8 cellular contexts compared by ENCODE assay signal in the genomic region with DNA sequence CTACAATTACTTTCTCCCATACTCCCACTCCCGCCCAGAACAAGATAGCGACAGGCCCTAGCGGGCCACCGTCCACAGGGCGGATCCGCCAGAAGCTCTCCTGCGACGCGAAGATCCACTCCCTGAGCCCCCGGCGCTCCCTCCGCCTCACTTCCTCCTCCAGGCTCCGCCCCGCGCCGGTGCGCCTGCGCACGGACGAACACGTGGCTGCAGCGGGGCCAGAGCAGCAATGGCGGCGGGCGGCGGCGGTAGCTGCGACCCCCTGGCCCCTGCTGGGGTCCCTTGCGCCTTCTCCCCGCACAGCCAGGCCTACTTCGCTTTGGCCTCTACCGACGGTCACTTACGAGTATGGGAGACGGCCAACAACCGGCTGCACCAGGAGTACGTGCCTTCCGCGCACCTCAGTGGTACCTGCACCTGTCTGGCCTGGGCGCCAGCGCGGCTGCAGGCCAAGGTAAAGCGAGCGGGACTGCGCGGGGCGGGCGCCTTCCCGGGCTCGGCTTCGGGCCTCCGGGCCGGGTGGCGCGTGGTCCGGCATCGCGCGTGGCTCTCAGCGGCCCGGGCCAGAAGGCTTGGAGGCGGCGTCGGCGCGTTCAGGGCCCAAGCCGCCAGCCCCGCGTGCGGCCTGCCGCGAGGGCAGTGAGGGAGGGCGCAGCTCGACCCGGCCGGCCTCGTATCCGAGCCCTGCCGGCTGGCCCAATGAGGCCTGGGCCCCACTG. TPM values are rescaled to one million over a fixed set of nuclear protein-coding genes. Genes with fewer than 3 reads are reported as not detected.
DNase-seq lines count a peak whose midpoint lies in the region; ATAC-seq lines count a peak whose summit lies in the region.

A gene with protein sequence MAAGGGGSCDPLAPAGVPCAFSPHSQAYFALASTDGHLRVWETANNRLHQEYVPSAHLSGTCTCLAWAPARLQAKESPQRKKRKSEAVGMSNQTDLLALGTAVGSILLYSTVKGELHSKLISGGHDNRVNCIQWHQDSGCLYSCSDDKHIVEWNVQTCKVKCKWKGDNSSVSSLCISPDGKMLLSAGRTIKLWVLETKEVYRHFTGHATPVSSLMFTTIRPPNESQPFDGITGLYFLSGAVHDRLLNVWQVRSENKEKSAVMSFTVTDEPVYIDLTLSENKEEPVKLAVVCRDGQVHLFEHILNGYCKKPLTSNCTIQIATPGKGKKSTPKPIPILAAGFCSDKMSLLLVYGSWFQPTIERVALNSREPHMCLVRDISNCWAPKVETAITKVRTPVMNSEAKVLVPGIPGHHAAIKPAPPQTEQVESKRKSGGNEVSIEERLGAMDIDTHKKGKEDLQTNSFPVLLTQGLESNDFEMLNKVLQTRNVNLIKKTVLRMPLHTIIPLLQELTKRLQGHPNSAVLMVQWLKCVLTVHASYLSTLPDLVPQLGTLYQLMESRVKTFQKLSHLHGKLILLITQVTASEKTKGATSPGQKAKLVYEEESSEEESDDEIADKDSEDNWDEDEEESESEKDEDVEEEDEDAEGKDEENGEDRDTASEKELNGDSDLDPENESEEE (plus strand): TSS at position 198 of the 719 bp plus-strand sequence. CDS start 32 bp downstream, at position 230.

- H3K4me3 Mint-ChIP-seq in CD8-positive, alpha-beta memory T cell, result peak within 1 kb of the TSS; percentile 91 to 97 (median 94)

- H3K4me1 ChIP-seq in CD8-positive, alpha-beta memory T cell (ENCODE audit: insufficient read depth, low read length), result peaks cover 40% of the 10 kb centered on the region
- H3K4me1 ChIP-seq in effector memory CD4-positive, alpha-beta T cell (ENCODE audit: control insufficient read depth, insufficient read depth, low read length, poor library complexity, severe bottlenecking), result peaks cover 26% of the 10 kb centered on the region

- H3K27me3 Mint-ChIP-seq in CD8-positive, alpha-beta memory T cell, result no peaks in the 10 kb centered on the region

- H3K9me3 ChIP-seq in CD8-positive, alpha-beta memory T cell (ENCODE audit: low read length), result no peaks in the 10 kb centered on the region
- H3K9me3 ChIP-seq in effector memory CD4-positive, alpha-beta T cell (ENCODE audit: control insufficient read depth, low read length), result no peaks in the 10 kb centered on the region

- peak; percentile 62 for ATAC-seq in GM19468 (IDR thresholded peaks at IDR 0.05; ENCODE audit: extremely low read depth, unreplicated experiment)

- peaks cover 47 to 49% (median 48%) of the 10 kb centered on the region in 3 donors for H3K4me1 Mint-ChIP-seq in CD8-positive, alpha-beta memory T cell

- no peaks in the 10 kb centered on the region for H3K9me3 Mint-ChIP-seq in CD8-positive, alpha-beta memory T cell

- H3K27ac Mint-ChIP-seq in CD8-positive, alpha-beta memory T cell, result peak within 1 kb of the TSS; percentile 79 to 97 (median 94)

- H3K27me3 ChIP-seq in CD8-positive, alpha-beta memory T cell (ENCODE audit: insufficient read depth, low read length, poor library complexity, severe bottlenecking), result no peaks in the 10 kb centered on the region
- H3K27me3 ChIP-seq in effector memory CD4-positive, alpha-beta T cell (replicated peaks; ENCODE audit: control insufficient read depth, insufficient read depth, low read length, poor library complexity, severe bottlenecking), result no peaks in the 10 kb centered on the region

- peak within 1 kb of the TSS; percentile 81 for H3K27ac ChIP-seq in CD8-positive, alpha-beta memory T cell (ENCODE audit: low read depth, low read length)
- H3K27ac ChIP-seq in effector memory CD4-positive, alpha-beta T cell (ENCODE audit: insufficient read depth, low read length, poor library complexity, severe bottlenecking), result peak within 1 kb of the TSS; percentile 63

- DNase-seq in CD8-positive, alpha-beta memory T cell, result peak; percentile 96 to 98 (median 97)
- peak; percentile 96 for DNase-seq in HS-5 (ENCODE audit: low read depth)
- DNase-seq in NK-92 treated with Interleukin-12 subunit alpha and Interleukin-12 subunit beta, amount 100 ng/mL, for 24 hours (lab: John Stamatoyannopoulos, UW), result peak; percentile 94
- DNase-seq in activated CD8-positive, alpha-beta memory T cell treated with anti-CD3 and anti-CD28 coated beads for 24 hours, result peak; percentile 98
- peak; percentile 94 to 96 (median 96) for DNase-seq in effector memory CD4-positive, alpha-beta T cell
- DNase-seq in medulla oblongata (ENCODE audit: extremely low spot score), result peak; percentile 98
- DNase-seq in stimulated activated CD8-positive, alpha-beta memory T cell treated with anti-CD3 and anti-CD28 coated beads, Interleukin-12 subunit alpha, Interleukin-12 subunit beta, amount 100 ng/mL, for 1 hour (ENCODE audit: low read depth), result peak; percentile 97

- H3K36me3 ChIP-seq in CD8-positive, alpha-beta memory T cell (ENCODE audit: insufficient read depth, low read length), result no peaks in the 10 kb centered on the region
- H3K36me3 ChIP-seq in effector memory CD4-positive, alpha-beta T cell (ENCODE audit: control insufficient read depth, insufficient read depth, low read length), result no peaks in the 10 kb centered on the region

- CTCF ChIA-PET in CD8-positive, alpha-beta memory T cell (lab: Charles Lee), result interaction anchor here (0.7 to 2.2 kb wide), 4 partner anchors 24 to 300 kb away, joined by 3 to 9 read pairs (median 6); a partner anchor contains a TSS

- POLR2A ChIA-PET in CD8-positive, alpha-beta memory T cell (lab: Charles Lee), result interaction anchor here (0.6 to 2.7 kb wide), 7 partner anchors 24 to 1527 kb away, joined by 3 to 72 read pairs (median 4); a partner anchor contains a TSS

- peak within 1 kb of the TSS; percentile 84 for H3K4me3 ChIP-seq in CD8-positive, alpha-beta memory T cell (ENCODE audit: low read length)
- H3K4me3 ChIP-seq in effector memory CD4-positive, alpha-beta T cell (ENCODE audit: insufficient read depth, low read depth, low read length, poor library complexity, severe bottlenecking), result peak within 1 kb of the TSS; percentile 91

- peaks cover 0 to 3% (median 0%) of the 10 kb centered on the region in 3 donors for H3K36me3 Mint-ChIP-seq in CD8-positive, alpha-beta memory T cell

RNA-seq across cellular contexts. Expression of the gene that starts here (rescaled TPM):
- total RNA-seq in CD8-positive, alpha-beta memory T cell, result 100 to 1,000 TPM; 169 to 186 TPM
- 40.0 TPM for polyA plus RNA-seq in CD8-positive, alpha-beta memory T cell

Comparison
In these comparisons a context has a peak if more than half of its experiments do, and no peak if none do; other contexts are left out.
1. Peak in every context shown above with its lines: DNase-seq, ATAC-seq, H3K4me3 ChIP-seq and H3K27ac ChIP-seq.